8 cellular contexts compared by ENCODE assay signal in genomic region chr12:59149995-59150642, GRCh38.
DNase-seq lines count a peak whose midpoint lies in the region; ATAC-seq and TF ChIP-seq lines count a peak whose summit lies in the region.

No MANE protein-coding gene starts in this region.

- H3K4me1 ChIP-seq in adipocyte (ENCODE audit: control insufficient read depth, insufficient read depth, low read length) (peaks cover 7% of the 10 kb centered on the region), right atrium auricular region (peaks cover 0 to 3% of the 10 kb centered on the region in 2 donors), smooth muscle cell (ENCODE audit: low read depth) (no peaks in the 10 kb centered on the region)

- no peaks in the 10 kb centered on the region for H4K20me1 ChIP-seq in smooth muscle cell (ENCODE audit: low read depth)

- no peak overlapping the region for H3K4me2 ChIP-seq in smooth muscle cell

- H3K36me3 ChIP-seq in adipocyte (ENCODE audit: control insufficient read depth, insufficient read depth, low read length, severe bottlenecking): no peaks in the 10 kb centered on the region
- no peaks in the 10 kb centered on the region for H3K36me3 ChIP-seq in right atrium auricular region
- H3K36me3 ChIP-seq in smooth muscle cell (ENCODE audit: low read depth): no peaks in the 10 kb centered on the region

- ATAC-seq in GM21367 (IDR thresholded peaks at IDR 0.05; ENCODE audit: unreplicated experiment): peak; percentile 100
- ATAC-seq in HG03469 (IDR thresholded peaks at IDR 0.05; ENCODE audit: unreplicated experiment): peak; percentile 100

- H3F3A ChIP-seq in smooth muscle cell (ENCODE audit: low read depth): no peaks in the 10 kb centered on the region

- H2AFZ ChIP-seq in smooth muscle cell (ENCODE audit: low read depth): peak overlapping the region; percentile 51

- WGBS in smooth muscle cell (ENCODE audit: low lambda C conversion rate): 53% methylated on average over 2 of the region's 2 CpGs

- H3K9ac ChIP-seq in adipocyte (ENCODE audit: low read length) (no peak overlapping the region), smooth muscle cell (ENCODE audit: low read depth) (no peak overlapping the region)

- H3K27ac ChIP-seq in right atrium auricular region: no peak overlapping the region
- no peak overlapping the region for H3K27ac ChIP-seq in smooth muscle cell (ENCODE audit: low read depth)

- H3K4me3 ChIP-seq in adipocyte (ENCODE audit: low read length): no peak overlapping the region
- H3K4me3 ChIP-seq in right atrium auricular region: no peak overlapping the region
- H3K4me3 ChIP-seq in smooth muscle cell: no peak overlapping the region

- TF ChIP-seq CTCF in right atrium auricular region (IDR thresholded peaks at IDR 0.05) (peak; percentile 71 to 90), smooth muscle cell (IDR thresholded peaks at IDR 0.05; ENCODE audit: borderline replicate concordance, insufficient read depth, poor library complexity, severe bottlenecking) (peak; percentile 99)

- DNase-seq in ELR (ENCODE audit: low read depth): peak; percentile 86
- peak; percentile 68 for DNase-seq in NCI-H510A (lab: John Stamatoyannopoulos, UW)
- peak; percentile 92 for DNase-seq in adipocyte (ENCODE audit: low read depth)
- DNase-seq in right atrium auricular region (ENCODE audit: low spot score): no peak
- DNase-seq in smooth muscle cell (lab: John Stamatoyannopoulos, UW; ENCODE audit: unreplicated experiment): no peak
- no peak for DNase-seq in effector CD8-positive, alpha-beta T cell (lab: John Stamatoyannopoulos, UW)

- H3K27me3 ChIP-seq in adipocyte (replicated peaks; ENCODE audit: control insufficient read depth, insufficient read depth, low read length) (no peaks in the 10 kb centered on the region), right atrium auricular region (no peaks in the 10 kb centered on the region), smooth muscle cell (ENCODE audit: low read depth) (no peaks in the 10 kb centered on the region)

- H3K79me2 ChIP-seq in smooth muscle cell (ENCODE audit: low read depth): no peaks in the 10 kb centered on the region

- H3K9me3 ChIP-seq in adipocyte (ENCODE audit: control insufficient read depth, low read length) (peaks cover 29% of the 10 kb centered on the region), right atrium auricular region (no peaks in the 10 kb centered on the region), smooth muscle cell (replicated peaks; ENCODE audit: low read depth) (no peaks in the 10 kb centered on the region)

Comparison
In these comparisons a context has a peak if more than half of its experiments do, and no peak if none do; other contexts are left out.
1. DNase-seq: peak in ELR (single experiment), NCI-H510A (single experiment) and adipocyte (single experiment); none in right atrium auricular region (single experiment), smooth muscle cell (single experiment) and effector CD8-positive, alpha-beta T cell (single experiment).